Comparison of ENCODE assay signal across 10 cellular contexts in the genomic region with DNA sequence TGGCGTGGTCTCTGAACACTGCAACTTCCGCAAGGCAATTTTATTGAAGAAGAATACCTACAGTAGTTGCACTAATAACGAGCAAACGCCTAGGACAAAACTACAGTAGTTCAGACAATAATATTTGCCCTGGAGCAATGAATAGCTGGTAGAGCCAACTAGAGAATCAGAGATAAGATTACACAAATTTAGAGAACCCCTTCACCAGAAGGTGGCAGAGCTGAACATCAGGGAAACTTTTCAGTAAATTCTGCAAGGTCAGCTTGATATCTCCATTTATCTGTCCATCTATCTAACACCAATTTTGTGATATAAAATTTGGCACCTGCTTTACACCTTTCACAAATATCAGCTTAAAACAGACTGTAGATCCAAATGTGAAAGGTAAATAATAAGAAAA. TPM values are rescaled to one million over a fixed set of nuclear protein-coding genes. Genes with fewer than 3 reads are reported as not detected.
DNase-seq lines count a peak whose midpoint lies in the region; ATAC-seq and TF ChIP-seq lines count a peak whose summit lies in the region.
"Had no signal": no experiment of that assay in that cellular context is flagged by ENCODE, and none has a peak within 500 bp of the region (broad histone marks: within the 10 kb centered on the region; RNA-seq: fewer than 3 reads in every experiment).

No MANE protein-coding gene starts in this region.

- DNase-seq in cardiac muscle cell (ENCODE audit: low read depth in 1 of 2, low spot score in 1 of 2) (peak; percentile 36 to 46), right atrium auricular region (ENCODE audit: low spot score) (no peak), OCI-LY7 (ENCODE audit: low spot score) (no peak), foreskin melanocyte (peak; percentile 62), upper lobe of right lung (no peak), ascending aorta (ENCODE audit: low spot score in 2 of 2) (no peak)
- DNase-seq in activated naive CD8-positive, alpha-beta T cell treated with anti-CD3 and anti-CD28 coated beads for 36 hours, result no peak
- DNase-seq: CD4-positive, alpha-beta memory T cell had no signal

- H3K4me3 ChIP-seq in cardiac muscle cell (no peak overlapping the region), right atrium auricular region (no peak overlapping the region), OCI-LY7 (ENCODE audit: low read depth, low read length, poor library complexity, severe bottlenecking) (no peak overlapping the region), upper lobe of right lung (no peak overlapping the region), ascending aorta (no peak overlapping the region)

- H3K79me2 ChIP-seq in OCI-LY7 (ENCODE audit: insufficient read depth, low read depth, low read length), result no peaks in the 10 kb centered on the region

- no peaks in the 10 kb centered on the region for H3K27me3 Mint-ChIP-seq in activated naive CD8-positive, alpha-beta T cell treated with anti-CD3 and anti-CD28 coated beads for 36 hours
- H3K27me3 Mint-ChIP-seq: CD4-positive, alpha-beta memory T cell; IgD-negative memory B cell had no signal

- H3K36me3 ChIP-seq in cardiac muscle cell (no peaks in the 10 kb centered on the region), right atrium auricular region (no peaks in the 10 kb centered on the region), OCI-LY7 (ENCODE audit: insufficient read depth, low read length) (no peaks in the 10 kb centered on the region), upper lobe of right lung (no peaks in the 10 kb centered on the region), ascending aorta (no peaks in the 10 kb centered on the region)

- H4K20me1 ChIP-seq in OCI-LY7 (ENCODE audit: insufficient read depth, low read length), result no peaks in the 10 kb centered on the region

- CTCF ChIA-PET in OCI-LY7 (lab: Charles Lee; ENCODE audit: unreplicated experiment), result no interaction called here

- H3K4me1 ChIP-seq in cardiac muscle cell (ENCODE audit: low read depth) (no peaks in the 10 kb centered on the region), right atrium auricular region (no peaks in the 10 kb centered on the region), OCI-LY7 (ENCODE audit: insufficient read depth, low read length, poor library complexity, severe bottlenecking) (no peaks in the 10 kb centered on the region), upper lobe of right lung (no peaks in the 10 kb centered on the region), ascending aorta (no peaks in the 10 kb centered on the region)

- H3K9me3 Mint-ChIP-seq in activated naive CD8-positive, alpha-beta T cell treated with anti-CD3 and anti-CD28 coated beads for 36 hours, result no peaks in the 10 kb centered on the region
- H3K9me3 Mint-ChIP-seq: IgD-negative memory B cell had no signal

- no peak overlapping the region for H3K4me2 ChIP-seq in OCI-LY7 (ENCODE audit: low read length)

- H3K9me2 ChIP-seq in OCI-LY7 (ENCODE audit: insufficient read depth, low read length), result no peaks in the 10 kb centered on the region

- H3K4me1 Mint-ChIP-seq in activated naive CD8-positive, alpha-beta T cell treated with anti-CD3 and anti-CD28 coated beads for 36 hours, result no peaks in the 10 kb centered on the region
- H3K4me1 Mint-ChIP-seq: CD4-positive, alpha-beta memory T cell; IgD-negative memory B cell had no signal

- POLR2A ChIA-PET in OCI-LY7 (lab: Charles Lee), result no interaction called here

- H3K27me3 ChIP-seq in cardiac muscle cell (no peaks in the 10 kb centered on the region), right atrium auricular region (no peaks in the 10 kb centered on the region), upper lobe of right lung (no peaks in the 10 kb centered on the region), ascending aorta (no peaks in the 10 kb centered on the region)

- TF ChIP-seq CTCF in cardiac muscle cell (IDR thresholded peaks at IDR 0.05; ENCODE audit: low read depth, low read length) (peak; percentile 43), right atrium auricular region (IDR thresholded peaks at IDR 0.05) (peak in 1 of 2 donors; percentile 45), OCI-LY7 (conservative IDR thresholded peaks at IDR 0.05; ENCODE audit: low read length) (peak; percentile 39; the same call in 1 of the 2 replicates), upper lobe of right lung (IDR thresholded peaks at IDR 0.05) (peak; percentile 50), ascending aorta (IDR thresholded peaks at IDR 0.05) (peak in 1 of 3 experiments; percentile 18)

- intact Hi-C loops in OCI-LY7 (cut with micrococcal nuclease; ENCODE audit: unreplicated experiment), result no loop called here
- intact Hi-C loops in upper lobe of right lung (cut with DNase I), result no loop called here
- intact Hi-C loops in ascending aorta (cut with DNase I), result no loop called here

- H2AFZ ChIP-seq in OCI-LY7 (ENCODE audit: low read length), result no peak overlapping the region

- no peaks in the 10 kb centered on the region for H3K36me3 Mint-ChIP-seq in activated naive CD8-positive, alpha-beta T cell treated with anti-CD3 and anti-CD28 coated beads for 36 hours
- H3K36me3 Mint-ChIP-seq: CD4-positive, alpha-beta memory T cell; IgD-negative memory B cell had no signal

- BruUV-seq in OCI-LY7 (replicated peaks; lab: Mats Ljungman, UMichigan), result no TSS peak

- H3K4me3 Mint-ChIP-seq in activated naive CD8-positive, alpha-beta T cell treated with anti-CD3 and anti-CD28 coated beads for 36 hours, result no peak overlapping the region
- H3K4me3 Mint-ChIP-seq: CD4-positive, alpha-beta memory T cell; IgD-negative memory B cell had no signal

- H3K9me3 ChIP-seq in cardiac muscle cell (ENCODE audit: low read depth), result no peaks in the 10 kb centered on the region
- H3K9me3 ChIP-seq in right atrium auricular region, result no peaks in the 10 kb centered on the region
- no peaks in the 10 kb centered on the region for H3K9me3 ChIP-seq in OCI-LY7 (ENCODE audit: low read length)
- H3K9me3 ChIP-seq in upper lobe of right lung, result no peaks in the 10 kb centered on the region
- no peaks in the 10 kb centered on the region for H3K9me3 ChIP-seq in ascending aorta

- H3K27ac Mint-ChIP-seq in activated naive CD8-positive, alpha-beta T cell treated with anti-CD3 and anti-CD28 coated beads for 36 hours, result no peak overlapping the region
- H3K27ac Mint-ChIP-seq: CD4-positive, alpha-beta memory T cell; IgD-negative memory B cell had no signal

- H3K27ac ChIP-seq in cardiac muscle cell (no peak overlapping the region), right atrium auricular region (no peak overlapping the region), OCI-LY7 (ENCODE audit: low read depth, low read length, poor library complexity, severe bottlenecking) (no peak overlapping the region), upper lobe of right lung (no peak overlapping the region), ascending aorta (no peak overlapping the region)

- ATAC-seq in upper lobe of right lung, result peak; percentile 50
- ATAC-seq in GM18517 (IDR thresholded peaks at IDR 0.05; ENCODE audit: unreplicated experiment), result no peak

RNA-seq across cellular contexts. Expression of gene CDH19, which starts 43.8 kb away (rescaled TPM):
- total RNA-seq in cardiac muscle cell (not detected in 2 replicates), right atrium auricular region (10 to 100 TPM; 30.4 to 72.3 TPM), OCI-LY7 (2022) (not detected in 2 replicates), upper lobe of right lung (1.4 TPM), ascending aorta (0.21 TPM)
- polyA plus RNA-seq in cardiac muscle cell, result not detected in 2 replicates
- not detected in 2 replicates for total RNA-seq in OCI-LY7 (2014; rRNA removed; shearing (Covaris generic))
- total RNA-seq in activated naive CD8-positive, alpha-beta T cell treated with anti-CD3 and anti-CD28 coated beads for 36 hours, result not detected
- total RNA-seq: CD4-positive, alpha-beta memory T cell had no signal
- polyA plus RNA-seq: CD4-positive, alpha-beta memory T cell; IgD-negative memory B cell had no signal

Comparison
In these comparisons a context has a peak if more than half of its experiments do, and no peak if none do; other contexts are left out.
1. DNase-seq: peak in cardiac muscle cell (2 of 2) and foreskin melanocyte (single experiment); none in right atrium auricular region (single experiment), OCI-LY7 (single experiment), upper lobe of right lung (single experiment), activated naive CD8-positive, alpha-beta T cell treated with anti-CD3 and anti-CD28 coated beads for 36 hours (single experiment) and ascending aorta (0 of 2).
2. RNA of gene CDH19, which starts 43.8 kb away (total RNA-seq): 30.4 to 72.3 TPM in right atrium auricular region; 1.4 TPM in upper lobe of right lung (single experiment), 0.21 TPM in ascending aorta (single experiment), not detected in cardiac muscle cell, not detected in OCI-LY7 and not detected in activated naive CD8-positive, alpha-beta T cell treated with anti-CD3 and anti-CD28 coated beads for 36 hours; every median in the first group is over 10 times any median in the second.